8 cellular contexts compared by ENCODE assay signal in genomic region chr17:67689534-67690177, GRCh38. TPM values are rescaled to one million over a fixed set of nuclear protein-coding genes. Genes with fewer than 3 reads are reported as not detected.
DNase-seq lines count a peak whose midpoint lies in the region; ATAC-seq and TF ChIP-seq lines count a peak whose summit lies in the region.

No MANE protein-coding gene starts in this region.

- DNase-seq in GM12864 (ENCODE audit: low read depth) (peak; percentile 50), NCI-H1930 (lab: John Stamatoyannopoulos, UW) (peak; percentile 53 to 68), T-helper 1 cell (peak in 4 of 5 donors; percentile 16 to 55 (median 40)), cerebellum (ENCODE audit: low spot score) (peak; percentile 82), left lung (no peak), islet precursor cell (no peak)
- peak; percentile 12 for DNase-seq in stimulated activated CD8-positive, alpha-beta memory T cell treated with anti-CD3 and anti-CD28 coated beads, Interleukin-15, amount 100 ng/mL, for 1 hour (ENCODE audit: low read depth)

- ATAC-seq in left lung = peak; percentile 89

- no peaks in the 10 kb centered on the region for H3K9me3 ChIP-seq in left lung

- intact Hi-C loops in left lung (cut with DNase I) = loop anchor here (5.0 to 10.0 kb wide), 2 partner anchors 312 to 315 kb away; partner anchors contain the start of gene PITPNC1 (in 2 of the 2)

- peak; percentile 87 for TF ChIP-seq CTCF in 22Rv1 (IDR thresholded peaks at IDR 0.05)
- peak; percentile 67 for TF ChIP-seq CTCF in GM12864 (IDR thresholded peaks at IDR 0.05; ENCODE audit: low read depth, low read length, missing control alignments)
- TF ChIP-seq CTCF in left lung (IDR thresholded peaks at IDR 0.05) = peak; percentile 73 to 80

- peaks cover 0 to 5% of the 10 kb centered on the region in 2 donors for H3K36me3 ChIP-seq in left lung

- no peaks in the 10 kb centered on the region for H3K27me3 ChIP-seq in left lung

- peaks cover 0 to 7% of the 10 kb centered on the region in 2 donors for H3K4me1 ChIP-seq in left lung

- no peak overlapping the region for H3K4me3 ChIP-seq in GM12864 (ENCODE audit: low read depth, low read length)
- H3K4me3 ChIP-seq in left lung = no peak overlapping the region

- no peak overlapping the region for H3K27ac ChIP-seq in 22Rv1
- H3K27ac ChIP-seq in left lung = no peak overlapping the region

RNA-seq across cellular contexts. Expression of gene NOL11, which starts 28.1 kb away (rescaled TPM):
- total RNA-seq in cerebellum (53.5 TPM), left lung (10 to 100 TPM; 27.8 to 36.0 TPM)

Comparison
In these comparisons a context has a peak if more than half of its experiments do, and no peak if none do; other contexts are left out.
1. DNase-seq: peak in GM12864 (single experiment), NCI-H1930 (2 of 2), T-helper 1 cell (4 of 5), cerebellum (single experiment) and stimulated activated CD8-positive, alpha-beta memory T cell treated with anti-CD3 and anti-CD28 coated beads, Interleukin-15, amount 100 ng/mL, for 1 hour (single experiment); none in left lung (0 of 2) and islet precursor cell (single experiment).
2. Peak in every context shown above with its lines, with median percentiles within 50 percentile points of each other: CTCF ChIP-seq.